ENCODE assay signal across 30 cellular contexts in the genomic region with DNA sequence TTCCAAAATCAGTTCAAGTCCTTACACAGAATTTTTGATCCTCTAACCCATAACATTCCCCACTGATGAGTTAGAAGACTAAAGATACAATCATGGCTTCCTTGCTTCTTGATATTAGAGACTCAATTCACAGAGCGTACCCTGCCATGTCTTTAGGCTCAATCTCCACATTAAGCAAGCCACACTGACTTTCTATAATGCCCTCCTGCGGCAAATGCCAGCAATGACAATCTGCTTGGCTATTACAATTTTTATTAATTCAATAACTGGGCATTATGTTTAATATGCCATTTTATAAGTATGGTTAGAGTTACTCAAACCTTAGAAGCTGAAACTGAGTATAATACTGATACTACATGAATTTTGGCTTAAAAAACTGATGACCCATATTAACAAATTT.
A peak's percentile ranks its signal among the peaks of the same experiment; 100 is the strongest.
DNase-seq lines count a peak whose midpoint lies in the region; ATAC-seq and TF ChIP-seq lines count a peak whose summit lies in the region.
"Had no signal": no experiment of that assay in that cellular context is flagged by ENCODE, and none has a peak within 500 bp of the region (broad histone marks: within the 10 kb centered on the region; RNA-seq: fewer than 3 reads in every experiment).

No MANE protein-coding gene starts in this region.

- TF ChIP-seq CTCF in neural progenitor cell (IDR thresholded peaks at IDR 0.05): peak; percentile 37
- TF ChIP-seq CTCF in sigmoid colon (IDR thresholded peaks at IDR 0.05): no peak

- H3K4me1 ChIP-seq in Karpas-422 (ENCODE audit: low read length) (no peaks in the 10 kb centered on the region), neural progenitor cell (peaks cover 27% of the 10 kb centered on the region), sigmoid colon (no peaks in the 10 kb centered on the region)
- H3K4me1 ChIP-seq: BLaER1, left lung, parathyroid adenoma, right atrium auricular region had no signal

- H3K27me3 ChIP-seq in Karpas-422 (ENCODE audit: low read length) (no peaks in the 10 kb centered on the region), neural progenitor cell (no peaks in the 10 kb centered on the region), sigmoid colon (no peaks in the 10 kb centered on the region)
- H3K27me3 ChIP-seq: left lung, right atrium auricular region had no signal

- no peak overlapping the region for H3K4me2 ChIP-seq in Karpas-422 (ENCODE audit: low read depth, low read length, poor library complexity, severe bottlenecking)
- H3K4me2 ChIP-seq in neural progenitor cell: no peak overlapping the region
- H3K4me2 ChIP-seq: BLaER1 had no signal

- H3K36me3 ChIP-seq in Karpas-422 (ENCODE audit: insufficient read depth, low read length): no peaks in the 10 kb centered on the region
- H3K36me3 ChIP-seq in neural progenitor cell: no peaks in the 10 kb centered on the region
- no peaks in the 10 kb centered on the region for H3K36me3 ChIP-seq in sigmoid colon
- H3K36me3 ChIP-seq: BLaER1, left lung, right atrium auricular region had no signal

- H4K20me1 ChIP-seq in Karpas-422 (ENCODE audit: insufficient read depth, low read depth, low read length) (no peaks in the 10 kb centered on the region), neural progenitor cell (ENCODE audit: low read depth) (no peaks in the 10 kb centered on the region)

- H3K9me2 ChIP-seq in Karpas-422 (replicated peaks; ENCODE audit: insufficient read depth, low read length): no peaks in the 10 kb centered on the region

- peaks cover 32% of the 10 kb centered on the region for H3K4me1 Mint-ChIP-seq in neural progenitor cell
- H3K4me1 Mint-ChIP-seq: central memory CD8-positive, alpha-beta T cell; stimulated activated effector memory CD8-positive, alpha-beta T cell treated with anti-CD3 and anti-CD28 coated beads, Interleukin-12 subunit alpha, Interleukin-12 subunit beta, amount 100 ng/mL, for 72 hours had no signal

- DNase-seq in NCI-H2171 treated with DMSO at 0.1 percent for 48 hours (lab: John Stamatoyannopoulos, UW) (peak; percentile 32), NCI-H2171 (lab: John Stamatoyannopoulos, UW) (no peak), Karpas-422 (peak; percentile 54), OCI-M1 (lab: John Stamatoyannopoulos, UW) (peak; percentile 10), neural progenitor cell (ENCODE audit: low spot score) (no peak), sigmoid colon (no peak), left lobe of liver (ENCODE audit: low spot score) (no peak)
- DNase-seq: activated CD4-positive, alpha-beta T cell treated with anti-CD3 and anti-CD28 coated beads, Interleukin-2, amount 50 U/mL, for 1 hour; activated CD8-positive, alpha-beta memory T cell treated with anti-CD3 and anti-CD28 coated beads, Interleukin-2, amount 10 ng/mL, durations not matched to agents 7 days and 5 days; activated T-cell treated with anti-CD3 and anti-CD28 coated beads, Interleukin-2, amount 50 U/mL, for 48 hours; dermis blood vessel endothelial cell; GM23248; IMR-90; left lung; mesenchymal stem cell; NCI-H1694; NCI-H526; stimulated activated CD4-positive, alpha-beta T cell treated with anti-CD3 and anti-CD28 coated beads, Interleukin-12 subunit alpha, Interleukin-12 subunit beta, amount 100 ng/mL, for 4 hours; stimulated activated CD4-positive, alpha-beta T cell treated with anti-CD3 and anti-CD28 coated beads, Interleukin-4, amount 100 ng/mL, for 24 hours; T1000; trophoblast cell had no signal

- peaks cover 20% of the 10 kb centered on the region for H3F3A ChIP-seq in neural progenitor cell (ENCODE audit: low read depth)

- H3K27me3 Mint-ChIP-seq in neural progenitor cell (ENCODE audit: insufficient read depth, low read depth): no peaks in the 10 kb centered on the region
- H3K27me3 Mint-ChIP-seq: central memory CD8-positive, alpha-beta T cell had no signal

- peaks cover 3% of the 10 kb centered on the region for H3K36me3 Mint-ChIP-seq in neural progenitor cell
- H3K36me3 Mint-ChIP-seq: stimulated activated effector memory CD8-positive, alpha-beta T cell treated with anti-CD3 and anti-CD28 coated beads, Interleukin-12 subunit alpha, Interleukin-12 subunit beta, amount 100 ng/mL, for 72 hours; WTC11 had no signal

- intact Hi-C loops in sigmoid colon (cut with DNase I): no loop called here

- H3K79me2 ChIP-seq in Karpas-422 (ENCODE audit: low read length) (no peaks in the 10 kb centered on the region), neural progenitor cell (ENCODE audit: low read depth) (no peaks in the 10 kb centered on the region)
- H3K79me2 ChIP-seq: parathyroid adenoma had no signal

- no peak for ATAC-seq in GM19035 (IDR thresholded peaks at IDR 0.05; ENCODE audit: unreplicated experiment)
- no peak for ATAC-seq in left lobe of liver
- ATAC-seq: activated CD8-positive, alpha-beta memory T cell treated with anti-CD3 and anti-CD28 coated beads, Interleukin-2, amount 10 ng/mL, durations not matched to agents 7 days and 5 days; left lung; Right ventricle myocardium inferior; stimulated activated effector memory CD8-positive, alpha-beta T cell treated with anti-CD3 and anti-CD28 coated beads, Interleukin-12 subunit alpha, Interleukin-12 subunit beta, amount 100 ng/mL, for 72 hours; WTC11 had no signal

- no peak for TF ChIP-seq POLR2A in sigmoid colon (IDR thresholded peaks at IDR 0.05)

- H3K27ac ChIP-seq in Karpas-422 (ENCODE audit: low read length): no peak overlapping the region
- no peak overlapping the region for H3K27ac ChIP-seq in neural progenitor cell
- H3K27ac ChIP-seq in sigmoid colon: no peak overlapping the region
- H3K27ac ChIP-seq: BLaER1, GM23248, left lung, parathyroid adenoma, right atrium auricular region had no signal

- no peak overlapping the region for H3K4me3 Mint-ChIP-seq in neural progenitor cell
- H3K4me3 Mint-ChIP-seq: activated CD8-positive, alpha-beta memory T cell treated with anti-CD3 and anti-CD28 coated beads, Interleukin-2, amount 10 ng/mL, durations not matched to agents 7 days and 5 days; central memory CD8-positive, alpha-beta T cell; neural crest cell; stimulated activated effector memory CD8-positive, alpha-beta T cell treated with anti-CD3 and anti-CD28 coated beads, Interleukin-12 subunit alpha, Interleukin-12 subunit beta, amount 100 ng/mL, for 72 hours; WTC11 had no signal

- no peak overlapping the region for H3K4me3 ChIP-seq in Karpas-422 (ENCODE audit: low read length)
- H3K4me3 ChIP-seq in neural progenitor cell: no peak overlapping the region
- H3K4me3 ChIP-seq in sigmoid colon: no peak overlapping the region
- H3K4me3 ChIP-seq: BLaER1, GM23248, left lung, right atrium auricular region had no signal

- peaks cover 3% of the 10 kb centered on the region for H3K9me3 Mint-ChIP-seq in neural progenitor cell
- H3K9me3 Mint-ChIP-seq: central memory CD8-positive, alpha-beta T cell; WTC11 had no signal

- 90 to 92% methylated on average over 2 of the region's 2 CpGs for WGBS in sigmoid colon, 2 donors

- no peak overlapping the region for H2AFZ ChIP-seq in Karpas-422 (ENCODE audit: low read length)
- no peak overlapping the region for H2AFZ ChIP-seq in neural progenitor cell (replicated peaks)
- H2AFZ ChIP-seq: GM23248, parathyroid adenoma had no signal

- H3K9me3 ChIP-seq in Karpas-422 (ENCODE audit: low read length) (peaks cover 15% of the 10 kb centered on the region), neural progenitor cell (ENCODE audit: low read depth) (no peaks in the 10 kb centered on the region), sigmoid colon (no peaks in the 10 kb centered on the region)
- H3K9me3 ChIP-seq: BLaER1 had no signal

- H3K27ac Mint-ChIP-seq in neural progenitor cell: no peak overlapping the region
- H3K27ac Mint-ChIP-seq: activated CD8-positive, alpha-beta memory T cell treated with anti-CD3 and anti-CD28 coated beads, Interleukin-2, amount 10 ng/mL, durations not matched to agents 7 days and 5 days; stimulated activated effector memory CD8-positive, alpha-beta T cell treated with anti-CD3 and anti-CD28 coated beads, Interleukin-12 subunit alpha, Interleukin-12 subunit beta, amount 100 ng/mL, for 72 hours; WTC11 had no signal

- H3K9ac ChIP-seq in Karpas-422 (ENCODE audit: low read length) (no peak overlapping the region), neural progenitor cell (no peak overlapping the region)
- H3K9ac ChIP-seq: BLaER1, GM23248, parathyroid adenoma had no signal

- TF ChIP-seq EP300 in sigmoid colon (IDR thresholded peaks at IDR 0.05): no peak

Comparison
In these comparisons a context has a peak if more than half of its experiments do, and no peak if none do; other contexts are left out.
1. DNase-seq: peak in NCI-H2171 treated with DMSO at 0.1 percent for 48 hours (single experiment), Karpas-422 (single experiment) and OCI-M1 (single experiment); none in NCI-H2171 (single experiment), neural progenitor cell (single experiment), sigmoid colon (single experiment) and left lobe of liver (single experiment).